In genomic region chr9:128552153-128552743, GRCh38 we compare ENCODE assay signal across 1 cellular context.
TF ChIP-seq lines count a peak whose summit lies in the region.

SPTAN1 (plus strand) TSS chr9:128552587; CDS start chr9:128566741, 14,154 bp downstream.

TF ChIP-seq in HepG2, 621 proteins besides CTCF, POLR2A, EP300 and RAD21 (continued from another document and continues in another):
- TF ChIP-seq MTERF4 (CRISPR knock-in tag; IDR thresholded peaks at IDR 0.05) (no peak), ZNF407 (CRISPR knock-in tag; IDR thresholded peaks at IDR 0.05; ENCODE audit: not compliant biosample characterization) (no peak), ZBTB39 (CRISPR knock-in tag; IDR thresholded peaks at IDR 0.05) (no peak), NAIF1 (CRISPR knock-in tag; IDR thresholded peaks at IDR 0.05; ENCODE audit: borderline replicate concordance) (0 out of 2 replicates have a peak, but pooled peaks have one; percentile 11), ELF3 (CRISPR knock-in tag; IDR thresholded peaks at IDR 0.05) (no peak), ZNF768 (CRISPR knock-in tag; IDR thresholded peaks at IDR 0.05) (0 out of 2 replicates have a peak, but pooled peaks have one; percentile 31), ZNF33B (CRISPR knock-in tag; IDR thresholded peaks at IDR 0.05) (0 out of 2 replicates have a peak, but pooled peaks have one; percentile 41), DBP (CRISPR knock-in tag; IDR thresholded peaks at IDR 0.05; ENCODE audit: not compliant biosample characterization) (no peak), ZNF263 (CRISPR knock-in tag; IDR thresholded peaks at IDR 0.05) (no peak; the same call in 1 of the 2 replicates), SPEN (CRISPR knock-in tag; IDR thresholded peaks at IDR 0.05; ENCODE audit: low read depth) (peak; percentile 22; the same call in 1 of the 2 replicates), MIER2 (CRISPR knock-in tag; IDR thresholded peaks at IDR 0.05) (no peak), ZBTB37 (CRISPR knock-in tag; IDR thresholded peaks at IDR 0.05) (no peak), ZBTB49 (CRISPR knock-in tag; IDR thresholded peaks at IDR 0.05; ENCODE audit: borderline replicate concordance) (no peak), ZNF496 (CRISPR knock-in tag; IDR thresholded peaks at IDR 0.05; ENCODE audit: insufficient replicate concordance) (no peak), ZMYM4 (CRISPR knock-in tag; IDR thresholded peaks at IDR 0.05) (peak; percentile 72), GRHL1 (CRISPR knock-in tag; conservative IDR thresholded peaks at IDR 0.05) (no peak), ZNF543 (CRISPR knock-in tag; IDR thresholded peaks at IDR 0.05) (no peak), SOX6 (IDR thresholded peaks at IDR 0.05) (no peak), SOX6 (CRISPR knock-in tag; IDR thresholded peaks at IDR 0.05) (peak; percentile 28; the same call in 1 of the 2 replicates), HOXA5 (CRISPR knock-in tag; IDR thresholded peaks at IDR 0.05) (peak; percentile 49; the same call in 1 of the 2 replicates), CEBPZ (IDR thresholded peaks at IDR 0.05; ENCODE audit: low read length) (no peak), ERF (CRISPR knock-in tag; IDR thresholded peaks at IDR 0.05) (peak; percentile 52; the same call in 1 of the 2 replicates), EED (CRISPR knock-in tag; IDR thresholded peaks at IDR 0.05) (peak; percentile 53; the same call in 1 of the 2 replicates), ZNF430 (CRISPR knock-in tag; IDR thresholded peaks at IDR 0.05) (no peak), ZNF841 (CRISPR knock-in tag; IDR thresholded peaks at IDR 0.05; ENCODE audit: borderline replicate concordance) (0 out of 2 replicates have a peak, but pooled peaks have one; percentile 42), FOXJ3 (CRISPR knock-in tag; IDR thresholded peaks at IDR 0.05; ENCODE audit: borderline replicate concordance) (no peak), KLF16 (CRISPR knock-in tag; IDR thresholded peaks at IDR 0.05) (0 out of 4 replicates have a peak, but pooled peaks of 1 of the 2 experiments have one; percentile 28), FOSL2 (CRISPR knock-in tag; IDR thresholded peaks at IDR 0.05) (no peak), ZNF703 (CRISPR knock-in tag; IDR thresholded peaks at IDR 0.05; ENCODE audit: borderline replicate concordance) (no peak), ZNF30 (CRISPR knock-in tag; IDR thresholded peaks at IDR 0.05) (no peak), ZNF275 (CRISPR knock-in tag; IDR thresholded peaks at IDR 0.05; ENCODE audit: borderline replicate concordance) (0 out of 2 replicates have a peak, but pooled peaks have one; percentile 64), ZNF138 (CRISPR knock-in tag; IDR thresholded peaks at IDR 0.05; ENCODE audit: low read depth) (no peak)
